27 cellular contexts compared by ENCODE assay signal in genomic region chr1:178436899-178437298, GRCh38. TPM values are rescaled to one million over a fixed set of nuclear protein-coding genes. Genes with fewer than 3 reads are reported as not detected.
"Had no signal": no experiment of that assay in that cellular context is flagged by ENCODE, and none has a peak within 500 bp of the region (broad histone marks: within the 10 kb centered on the region; RNA-seq: fewer than 3 reads in every experiment).

No MANE protein-coding gene starts in this region.

- H3K9me3 ChIP-seq: ascending aorta, colonic mucosa had no signal

- H3K27ac Mint-ChIP-seq: activated CD4-positive, alpha-beta memory T cell treated with anti-CD3 and anti-CD28 coated beads, Interleukin-2, amount 10 ng/mL, durations not matched to agents 7 days and 5 days; activated CD4-positive, alpha-beta T cell treated with anti-CD3 and anti-CD28 coated beads, Interleukin-2, amount 10 ng/mL, durations not matched to agents 7 days and 5 days; activated naive CD4-positive, alpha-beta T cell treated with anti-CD3 and anti-CD28 coated beads, Interleukin-2, amount 10 ng/mL, durations not matched to agents 7 days and 5 days; activated naive CD4-positive, alpha-beta T cell treated with anti-CD3 and anti-CD28 coated beads, Interleukin-2, amount 50 U/mL, for 72 hours; activated naive CD8-positive, alpha-beta T cell treated with anti-CD3 and anti-CD28 coated beads, Interleukin-2, amount 10 ng/mL, durations not matched to agents 7 days and 5 days; activated T-cell treated with anti-CD3 and anti-CD28 coated beads, Interleukin-2, amount 50 U/mL, for 24 hours; activated T-cell treated with anti-CD3 and anti-CD28 coated beads, Interleukin-2, amount 50 U/mL, for 72 hours had no signal

- H3K4me1 ChIP-seq: ascending aorta, colonic mucosa had no signal

- H3K9me3 Mint-ChIP-seq: activated CD4-positive, alpha-beta memory T cell treated with anti-CD3 and anti-CD28 coated beads, Interleukin-2, amount 10 ng/mL, durations not matched to agents 7 days and 5 days; activated CD4-positive, alpha-beta T cell treated with anti-CD3 and anti-CD28 coated beads, Interleukin-2, amount 10 ng/mL, durations not matched to agents 7 days and 5 days; activated naive CD4-positive, alpha-beta T cell treated with anti-CD3 and anti-CD28 coated beads, Interleukin-2, amount 10 ng/mL, durations not matched to agents 7 days and 5 days; activated naive CD8-positive, alpha-beta T cell treated with anti-CD3 and anti-CD28 coated beads, Interleukin-2, amount 10 ng/mL, durations not matched to agents 7 days and 5 days; activated T-cell treated with anti-CD3 and anti-CD28 coated beads, Interleukin-2, amount 50 U/mL, for 24 hours had no signal

- H3K4me3 ChIP-seq: ascending aorta, colonic mucosa had no signal

- H3K4me3 Mint-ChIP-seq: activated CD4-positive, alpha-beta memory T cell treated with anti-CD3 and anti-CD28 coated beads, Interleukin-2, amount 10 ng/mL, durations not matched to agents 7 days and 5 days; activated CD4-positive, alpha-beta T cell treated with anti-CD3 and anti-CD28 coated beads, Interleukin-2, amount 10 ng/mL, durations not matched to agents 7 days and 5 days; activated naive CD4-positive, alpha-beta T cell treated with anti-CD3 and anti-CD28 coated beads, Interleukin-2, amount 10 ng/mL, durations not matched to agents 7 days and 5 days; activated naive CD8-positive, alpha-beta T cell treated with anti-CD3 and anti-CD28 coated beads, Interleukin-2, amount 10 ng/mL, durations not matched to agents 7 days and 5 days; activated T-cell treated with anti-CD3 and anti-CD28 coated beads, Interleukin-2, amount 50 U/mL, for 24 hours; activated T-cell treated with anti-CD3 and anti-CD28 coated beads, Interleukin-2, amount 50 U/mL, for 72 hours had no signal

- H3K36me3 ChIP-seq: colonic mucosa had no signal

- DNase-seq: activated CD4-positive, alpha-beta memory T cell treated with anti-CD3 and anti-CD28 coated beads, Interleukin-2, amount 10 ng/mL, durations not matched to agents 7 days and 5 days; activated CD4-positive, alpha-beta T cell treated with anti-CD3 and anti-CD28 coated beads for 1 hour; activated CD4-positive, alpha-beta T cell treated with anti-CD3 and anti-CD28 coated beads for 4 hours; activated CD4-positive, alpha-beta T cell treated with anti-CD3 and anti-CD28 coated beads, Interleukin-2, amount 10 ng/mL, durations not matched to agents 7 days and 5 days; activated CD4-positive, alpha-beta T cell treated with anti-CD3 and anti-CD28 coated beads, Interleukin-2, amount 50 U/mL, for 4 hours; activated CD8-positive, alpha-beta memory T cell treated with anti-CD3 and anti-CD28 coated beads, Interleukin-2, amount 50 U/mL, for 48 hours; activated gamma-delta T cell; activated naive CD4-positive, alpha-beta T cell; activated naive CD4-positive, alpha-beta T cell treated with anti-CD3 and anti-CD28 coated beads, Interleukin-2, amount 10 ng/mL, durations not matched to agents 7 days and 5 days; activated naive CD8-positive, alpha-beta T cell treated with anti-CD3 and anti-CD28 coated beads, Interleukin-2, amount 10 ng/mL, durations not matched to agents 7 days and 5 days; activated T-cell treated with anti-CD3 and anti-CD28 coated beads for 4 hours; activated T-cell treated with anti-CD3 and anti-CD28 coated beads, Interleukin-2, amount 50 U/mL, for 24 hours; activated T-cell treated with anti-CD3 and anti-CD28 coated beads, Interleukin-2, amount 50 U/mL, for 72 hours; central memory CD4-positive, alpha-beta T cell; cerebellar nuclear complex; colonic mucosa; effector CD8-positive, alpha-beta T cell; foreskin fibroblast; head of caudate nucleus; T-helper 2 cell had no signal

- H3K36me3 Mint-ChIP-seq: activated naive CD4-positive, alpha-beta T cell treated with anti-CD3 and anti-CD28 coated beads, Interleukin-2, amount 10 ng/mL, durations not matched to agents 7 days and 5 days; activated naive CD4-positive, alpha-beta T cell treated with anti-CD3 and anti-CD28 coated beads, Interleukin-2, amount 50 U/mL, for 72 hours; activated naive CD8-positive, alpha-beta T cell treated with anti-CD3 and anti-CD28 coated beads, Interleukin-2, amount 10 ng/mL, durations not matched to agents 7 days and 5 days had no signal

- H3K27me3 Mint-ChIP-seq: activated CD4-positive, alpha-beta memory T cell treated with anti-CD3 and anti-CD28 coated beads, Interleukin-2, amount 10 ng/mL, durations not matched to agents 7 days and 5 days; activated CD4-positive, alpha-beta T cell treated with anti-CD3 and anti-CD28 coated beads, Interleukin-2, amount 10 ng/mL, durations not matched to agents 7 days and 5 days; activated naive CD4-positive, alpha-beta T cell treated with anti-CD3 and anti-CD28 coated beads, Interleukin-2, amount 10 ng/mL, durations not matched to agents 7 days and 5 days; activated naive CD8-positive, alpha-beta T cell treated with anti-CD3 and anti-CD28 coated beads, Interleukin-2, amount 10 ng/mL, durations not matched to agents 7 days and 5 days; activated T-cell treated with anti-CD3 and anti-CD28 coated beads, Interleukin-2, amount 50 U/mL, for 24 hours had no signal

- H3K27ac ChIP-seq: ascending aorta, colonic mucosa had no signal

- ATAC-seq: activated naive CD4-positive, alpha-beta T cell treated with anti-CD3 and anti-CD28 coated beads, Interleukin-2, amount 50 U/mL, for 72 hours; activated T-cell treated with anti-CD3 and anti-CD28 coated beads, Interleukin-2, amount 50 U/mL, for 72 hours; esophagus mucosa had no signal

- H3K4me1 Mint-ChIP-seq: activated CD4-positive, alpha-beta memory T cell treated with anti-CD3 and anti-CD28 coated beads, Interleukin-2, amount 10 ng/mL, durations not matched to agents 7 days and 5 days; activated CD4-positive, alpha-beta T cell treated with anti-CD3 and anti-CD28 coated beads, Interleukin-2, amount 10 ng/mL, durations not matched to agents 7 days and 5 days; activated naive CD4-positive, alpha-beta T cell treated with anti-CD3 and anti-CD28 coated beads, Interleukin-2, amount 10 ng/mL, durations not matched to agents 7 days and 5 days; activated naive CD8-positive, alpha-beta T cell treated with anti-CD3 and anti-CD28 coated beads, Interleukin-2, amount 10 ng/mL, durations not matched to agents 7 days and 5 days had no signal

- H3K27me3 ChIP-seq: ascending aorta, colonic mucosa had no signal

RNA-seq across cellular contexts. Expression of gene CLEC20A, which starts 59.9 kb away (rescaled TPM):
- total RNA-seq: activated CD4-positive, alpha-beta memory T cell treated with anti-CD3 and anti-CD28 coated beads, Interleukin-2, amount 10 ng/mL, durations not matched to agents 7 days and 5 days; activated CD4-positive, alpha-beta T cell treated with anti-CD3 and anti-CD28 coated beads, Interleukin-2, amount 10 ng/mL, durations not matched to agents 7 days and 5 days; activated naive CD4-positive, alpha-beta T cell treated with anti-CD3 and anti-CD28 coated beads, Interleukin-2, amount 50 U/mL, for 72 hours; activated naive CD8-positive, alpha-beta T cell treated with anti-CD3 and anti-CD28 coated beads, Interleukin-2, amount 10 ng/mL, durations not matched to agents 7 days and 5 days; activated T-cell treated with anti-CD3 and anti-CD28 coated beads, Interleukin-2, amount 50 U/mL, for 72 hours; ascending aorta; colonic mucosa; dermis microvascular lymphatic vessel endothelial cell; epithelial cell of proximal tubule; esophagus mucosa; frontal cortex; T-helper 1 cell treated with Interleukin-12 subunit alpha and Interleukin-12 subunit beta and Interleukin-4 antibody, amounts not matched to agents 30 ng/mL and 1 ng/mL, for 36 hours had no signal
